ENCODE assay signal across 8 cellular contexts in the genomic region with DNA sequence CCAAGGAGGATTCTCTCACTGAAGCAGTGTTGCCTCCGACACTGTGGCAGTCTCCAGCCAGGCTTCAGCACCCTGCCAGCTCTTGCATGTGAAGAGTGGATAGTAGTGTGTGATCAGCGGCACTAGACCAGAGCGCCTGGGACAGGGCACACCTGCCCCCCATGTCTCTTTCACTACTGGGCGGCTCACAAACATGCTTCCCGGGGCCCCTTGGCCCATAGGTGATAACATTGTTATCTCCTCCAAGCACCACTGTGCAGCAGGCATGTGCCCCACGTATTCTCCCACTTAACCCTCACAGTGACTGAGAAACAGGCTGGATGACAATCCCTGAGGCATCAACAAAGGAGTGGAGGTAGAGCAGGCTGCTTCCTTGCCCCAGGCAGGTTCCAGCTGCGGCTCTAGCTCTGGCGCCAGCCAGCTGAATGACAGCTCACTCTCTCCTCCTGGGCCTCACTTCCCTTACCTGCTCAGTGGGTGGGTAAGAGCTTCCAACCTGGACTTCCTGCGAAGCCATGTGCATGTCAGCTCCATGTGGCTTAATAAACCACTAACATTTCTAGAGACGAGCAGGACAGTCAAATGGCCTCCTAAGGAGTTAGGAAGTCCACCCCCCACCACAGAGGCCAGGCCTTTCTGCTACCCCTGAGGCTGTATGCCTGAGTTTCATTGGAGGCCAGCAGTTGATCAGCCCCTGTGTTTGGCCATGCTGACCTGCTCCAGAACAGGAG. TPM values are rescaled to one million over a fixed set of nuclear protein-coding genes. Genes with fewer than 3 reads are reported as not detected.
DNase-seq lines count a peak whose midpoint lies in the region; ATAC-seq and TF ChIP-seq lines count a peak whose summit lies in the region.

No MANE protein-coding gene starts in this region.

- peak; percentile 39 for DNase-seq in activated naive CD4-positive, alpha-beta T cell treated with Interleukin-2 at 50 U/mL for 16 hours
- no peak for DNase-seq in activated naive CD4-positive, alpha-beta T cell (lab: John Stamatoyannopoulos, UW)
- no peak for DNase-seq in activated naive CD4-positive, alpha-beta T cell treated with anti-CD3 and anti-CD28 coated beads, Interleukin-2, amount 50 U/mL, for 72 hours (ENCODE audit: low spot score in 2 of 2)
- peak; percentile 50 for DNase-seq in left kidney (ENCODE audit: low read depth, low spot score)
- DNase-seq in type B pancreatic cell (ENCODE audit: extremely low spot score, unreplicated experiment) = no peak
- no peak for DNase-seq in activated gamma-delta T cell treated with Interleukin-2 at 50 U/mL for 16 hours

- peaks cover 51% of the 10 kb centered on the region for H3K4me1 Mint-ChIP-seq in type B pancreatic cell (ENCODE audit: unreplicated experiment)

- peak overlapping the region; percentile 81 to 84 for H3K27ac Mint-ChIP-seq in activated naive CD4-positive, alpha-beta T cell treated with anti-CD3 and anti-CD28 coated beads, Interleukin-2, amount 50 U/mL, for 72 hours
- peak overlapping the region; percentile 93 for H3K27ac Mint-ChIP-seq in type B pancreatic cell

- ATAC-seq in activated naive CD4-positive, alpha-beta T cell treated with anti-CD3 and anti-CD28 coated beads, Interleukin-2, amount 50 U/mL, for 72 hours = peak in 1 of 2 donors; percentile 13
- ATAC-seq in HG02610 (IDR thresholded peaks at IDR 0.05; ENCODE audit: unreplicated experiment) = no peak
- no peak for ATAC-seq in GM18861 (IDR thresholded peaks at IDR 0.05; ENCODE audit: unreplicated experiment)

- H3K27me3 Mint-ChIP-seq in type B pancreatic cell = no peaks in the 10 kb centered on the region

- H3K4me3 Mint-ChIP-seq in type B pancreatic cell = no peak overlapping the region

- no peaks in the 10 kb centered on the region for H3K9me3 Mint-ChIP-seq in activated naive CD4-positive, alpha-beta T cell treated with anti-CD3 and anti-CD28 coated beads, Interleukin-2, amount 50 U/mL, for 72 hours
- H3K9me3 Mint-ChIP-seq in type B pancreatic cell = no peaks in the 10 kb centered on the region

- no peak for TF ChIP-seq CTCF in type B pancreatic cell (conservative IDR thresholded peaks at IDR 0.05)

- H3K36me3 Mint-ChIP-seq in activated naive CD4-positive, alpha-beta T cell treated with anti-CD3 and anti-CD28 coated beads, Interleukin-2, amount 50 U/mL, for 72 hours = peaks cover 0 to 20% of the 10 kb centered on the region in 2 donors
- peaks cover under 1% of the 10 kb centered on the region for H3K36me3 Mint-ChIP-seq in type B pancreatic cell

RNA-seq across cellular contexts. Expression of a gene that starts 37.8 kb away (rescaled TPM):
- 100 to 1,000 TPM; 124 to 161 TPM for total RNA-seq in activated naive CD4-positive, alpha-beta T cell treated with anti-CD3 and anti-CD28 coated beads, Interleukin-2, amount 50 U/mL, for 72 hours
- 38.6 and 58.2 TPM in 2 replicates for total RNA-seq in type B pancreatic cell (ENCODE audit: low replicate concordance)

Comparison
In these comparisons a context has a peak if more than half of its experiments do, and no peak if none do; other contexts are left out.
1. DNase-seq: peak in activated naive CD4-positive, alpha-beta T cell treated with Interleukin-2 at 50 U/mL for 16 hours (single experiment) and left kidney (single experiment); none in activated naive CD4-positive, alpha-beta T cell (0 of 4), activated naive CD4-positive, alpha-beta T cell treated with anti-CD3 and anti-CD28 coated beads, Interleukin-2, amount 50 U/mL, for 72 hours (0 of 2), type B pancreatic cell (single experiment) and activated gamma-delta T cell treated with Interleukin-2 at 50 U/mL for 16 hours (single experiment).